ENCODE assay signal across 8 cellular contexts in the genomic region with DNA sequence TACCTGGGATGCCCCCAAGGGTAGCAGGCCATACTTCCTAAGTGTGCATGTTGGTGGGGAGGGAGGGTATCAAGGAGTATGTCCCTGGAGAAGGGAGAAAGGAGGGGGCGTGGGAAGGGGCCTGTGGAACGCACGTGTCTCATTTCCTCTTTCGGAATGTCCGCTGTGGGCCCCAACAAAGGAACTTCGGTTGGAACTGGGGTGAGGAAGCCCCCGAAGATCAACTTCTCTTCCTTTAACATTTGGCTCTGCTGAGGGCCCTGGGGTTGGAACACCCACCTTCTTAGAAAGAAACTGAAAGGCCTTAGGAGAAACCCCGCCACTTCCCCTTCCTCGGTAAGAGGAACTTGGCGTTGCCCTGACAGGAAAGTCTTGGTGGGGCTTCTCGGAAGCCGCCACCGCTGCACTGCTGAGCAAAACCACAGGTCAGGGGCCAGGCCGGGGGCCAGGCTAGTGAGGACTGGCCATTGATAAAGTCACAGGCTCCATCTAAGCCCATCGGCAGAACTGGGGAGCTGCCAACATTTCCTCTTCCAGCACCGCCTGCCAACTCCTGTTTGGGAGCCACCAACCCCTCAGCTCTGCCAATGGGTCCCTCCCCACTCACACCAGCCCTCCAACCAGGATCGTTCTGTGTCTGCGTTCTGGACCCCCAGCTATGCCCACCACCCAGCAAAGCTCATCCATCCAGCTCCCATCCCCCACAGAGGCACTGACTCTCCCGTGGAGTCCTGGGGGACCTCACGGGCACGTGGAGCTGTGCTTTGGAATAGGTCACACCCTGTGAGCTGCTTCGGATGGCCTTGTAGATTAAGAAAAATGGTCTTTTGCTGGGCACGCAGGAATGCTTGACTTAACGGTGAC. TPM values are rescaled to one million over a fixed set of nuclear protein-coding genes. Genes with fewer than 3 reads are reported as not detected.
A peak's percentile ranks its signal among the peaks of the same experiment; 100 is the strongest.
DNase-seq lines count a peak whose midpoint lies in the region; ATAC-seq and TF ChIP-seq lines count a peak whose summit lies in the region.

No MANE protein-coding gene starts in this region.

- peaks cover 12% of the 10 kb centered on the region for H3K36me3 Mint-ChIP-seq in activated naive CD4-positive, alpha-beta T cell treated with anti-CD3 and anti-CD28 coated beads for 36 hours (ENCODE audit: low read depth)

- no peak for TF ChIP-seq EP300 in stomach (IDR thresholded peaks at IDR 0.05)

- ATAC-seq in GM19452 (IDR thresholded peaks at IDR 0.05; ENCODE audit: unreplicated experiment): peak; percentile 46

- DNase-seq in RPMI8226 (peak; percentile 73), midbrain (lab: John Stamatoyannopoulos, UW) (peak; percentile 28), stomach (peak; percentile 58), NCI-H526 (lab: John Stamatoyannopoulos, UW) (no peak), DMS153 treated with DMSO at 0.1 percent for 48 hours (lab: John Stamatoyannopoulos, UW; ENCODE audit: unreplicated experiment) (no peak), MG63 (no peak)
- peak; percentile 86 for DNase-seq in activated naive CD4-positive, alpha-beta T cell treated with anti-CD3 and anti-CD28 coated beads for 36 hours

- H3K36me3 ChIP-seq in stomach (no peaks in the 10 kb centered on the region), MG63 (no peaks in the 10 kb centered on the region)

- H3K27me3 Mint-ChIP-seq in activated naive CD4-positive, alpha-beta T cell treated with anti-CD3 and anti-CD28 coated beads for 36 hours (ENCODE audit: low read depth): no peaks in the 10 kb centered on the region

- peaks cover 64% of the 10 kb centered on the region for H3K4me1 Mint-ChIP-seq in activated naive CD4-positive, alpha-beta T cell treated with anti-CD3 and anti-CD28 coated beads for 36 hours (ENCODE audit: low read depth)

- peak overlapping the region; percentile 86 for H3K4me3 Mint-ChIP-seq in activated naive CD4-positive, alpha-beta T cell treated with anti-CD3 and anti-CD28 coated beads for 36 hours

- H3K9me3 Mint-ChIP-seq in activated naive CD4-positive, alpha-beta T cell treated with anti-CD3 and anti-CD28 coated beads for 36 hours: no peaks in the 10 kb centered on the region

- no peak for TF ChIP-seq POLR2A in stomach (IDR thresholded peaks at IDR 0.05)

- 50 to 67% (median 58%) methylated on average over 22 to 24 of the region's 24 CpGs for WGBS in stomach, 5 donors

- H3K27ac Mint-ChIP-seq in activated naive CD4-positive, alpha-beta T cell treated with anti-CD3 and anti-CD28 coated beads for 36 hours: peak overlapping the region; percentile 99

- H3K4me1 ChIP-seq in stomach: peaks cover 10 to 37% (median 26%) of the 10 kb centered on the region in 4 donors

- intact Hi-C loops in activated naive CD4-positive, alpha-beta T cell treated with anti-CD3 and anti-CD28 coated beads for 36 hours (cut with micrococcal nuclease): loop anchor here (1.0 to 5.0 kb wide), 4 partner anchors 61 to 467 kb away; a partner anchor contains a TSS
- intact Hi-C loops in stomach (cut with DNase I; ENCODE audit: low total_unique reads): loop anchor here (2.0 kb wide), 1 partner anchor 123 kb away; no protein-coding TSS in a partner anchor

- H3K27me3 ChIP-seq in stomach: no peaks in the 10 kb centered on the region
- no peaks in the 10 kb centered on the region for H3K27me3 ChIP-seq in MG63

- TF ChIP-seq CTCF in stomach (IDR thresholded peaks at IDR 0.05): no peak

- no peak overlapping the region for H3K4me3 ChIP-seq in stomach
- no peak overlapping the region for H3K4me3 ChIP-seq in MG63

- H3K9me3 ChIP-seq in stomach (no peaks in the 10 kb centered on the region), MG63 (no peaks in the 10 kb centered on the region)

- CTCF ChIA-PET in activated naive CD4-positive, alpha-beta T cell treated with anti-CD3 and anti-CD28 coated beads for 36 hours (lab: Charles Lee): interaction anchor here (0.9 to 11.5 kb wide), 20 partner anchors 8 to 159 kb away, joined by 3 to 216 read pairs (median 6); a partner anchor contains a TSS

- peak overlapping the region in 4 of 5 donors; percentile 35 to 86 (median 68) for H3K27ac ChIP-seq in stomach

RNA-seq across cellular contexts. Expression of a gene that starts 44.8 kb away (rescaled TPM):
- total RNA-seq in activated naive CD4-positive, alpha-beta T cell treated with anti-CD3 and anti-CD28 coated beads for 36 hours: under 1 TPM; 0.25 to 0.48 TPM
- total RNA-seq in stomach: 10 to 100 TPM in 2 of 5 donors, 1 to 10 TPM in 3; 2.6 to 34.5 (median 7.3) TPM
- polyA plus RNA-seq in stomach: 1 to 10 TPM; 2.7 to 3.5 (median 3.1) TPM
- total RNA-seq in MG63 (2014; rRNA removed; shearing (Covaris generic); ENCODE audit: low replicate concordance): 0.33 TPM in 1 of 2 replicates, not detected in the other

Comparison
In these comparisons a context has a peak if more than half of its experiments do, and no peak if none do; other contexts are left out.
1. DNase-seq: peak in RPMI8226 (single experiment), activated naive CD4-positive, alpha-beta T cell treated with anti-CD3 and anti-CD28 coated beads for 36 hours (single experiment), midbrain (single experiment) and stomach (single experiment); none in NCI-H526 (0 of 2), DMS153 treated with DMSO at 0.1 percent for 48 hours (single experiment) and MG63 (single experiment).